In genomic region chr1:8097908-8098307, GRCh38 we compare ENCODE assay signal across 9 cellular contexts.
DNase-seq lines count a peak whose midpoint lies in the region; ATAC-seq and TF ChIP-seq lines count a peak whose summit lies in the region.
"Had no signal": no experiment of that assay in that cellular context is flagged by ENCODE, and none has a peak within 500 bp of the region (broad histone marks: within the 10 kb centered on the region; RNA-seq: fewer than 3 reads in every experiment).

No MANE protein-coding gene starts in this region.

- H3K27ac Mint-ChIP-seq in activated T-helper 17 cell treated with anti-CD3 and anti-CD28 coated beads, Interleukin-2, amount 50 U/mL, for 72 hours = peak overlapping the region; percentile 94

- H3K27ac ChIP-seq in heart left ventricle = peak overlapping the region in 8 of 12 donors; percentile 28 to 84 (median 60)
- peak overlapping the region; percentile 69 for H3K27ac ChIP-seq in lower lobe of right lung
- peak overlapping the region; percentile 86 to 90 for H3K27ac ChIP-seq in uterus

- H3K9me3 ChIP-seq in heart left ventricle (no peaks in the 10 kb centered on the region), lower lobe of right lung (no peaks in the 10 kb centered on the region), uterus (no peaks in the 10 kb centered on the region)

- H3K36me3 ChIP-seq in heart left ventricle (no peaks in the 10 kb centered on the region), lower lobe of right lung (no peaks in the 10 kb centered on the region), uterus (no peaks in the 10 kb centered on the region)

- 64 to 82% (median 77%) methylated on average over 5 of the region's 5 CpGs for WGBS in heart left ventricle, 4 donors

- no peaks in the 10 kb centered on the region for H3K27me3 Mint-ChIP-seq in activated T-helper 17 cell treated with anti-CD3 and anti-CD28 coated beads, Interleukin-2, amount 50 U/mL, for 72 hours

- no peak for DNase-seq in heart left ventricle
- DNase-seq in left cardiac atrium = no peak
- no peak for DNase-seq in lower lobe of right lung
- no peak for DNase-seq in uterus
- no peak for DNase-seq in epidermal melanocyte (ENCODE audit: insufficient read length, low spot score)
- DNase-seq in hippocampal formation (lab: John Stamatoyannopoulos, UW) = no peak
- DNase-seq in SIG-M5 (lab: John Stamatoyannopoulos, UW) = no peak
- DNase-seq: activated CD4-positive, CD25-positive, alpha-beta regulatory T cell had no signal

- H3K4me1 ChIP-seq in heart left ventricle = peaks cover 0 to 44% (median 15%) of the 10 kb centered on the region in 12 donors
- H3K4me1 ChIP-seq in lower lobe of right lung = peaks cover 41% of the 10 kb centered on the region
- peaks cover 5 to 6% of the 10 kb centered on the region in 2 donors for H3K4me1 ChIP-seq in uterus

- H3K9me3 Mint-ChIP-seq in activated T-helper 17 cell treated with anti-CD3 and anti-CD28 coated beads, Interleukin-2, amount 50 U/mL, for 72 hours = no peaks in the 10 kb centered on the region

- H3K4me3 ChIP-seq in heart left ventricle (no peak overlapping the region), lower lobe of right lung (no peak overlapping the region), uterus (no peak overlapping the region)

- H3K27me3 ChIP-seq in heart left ventricle (no peaks in the 10 kb centered on the region), lower lobe of right lung (ENCODE audit: low read depth) (no peaks in the 10 kb centered on the region), uterus (no peaks in the 10 kb centered on the region)

- ATAC-seq in heart left ventricle = no peak
- no peak for ATAC-seq in left cardiac atrium
- no peak for ATAC-seq in activated T-helper 17 cell treated with anti-CD3 and anti-CD28 coated beads, Interleukin-2, amount 50 U/mL, for 72 hours (replicated peaks)
- no peak for ATAC-seq in lower lobe of right lung

- TF ChIP-seq POLR2A in heart left ventricle (IDR thresholded peaks at IDR 0.05) = no peak
- no peak for TF ChIP-seq POLR2A in uterus (IDR thresholded peaks at IDR 0.05)

- H3K4me1 Mint-ChIP-seq in activated T-helper 17 cell treated with anti-CD3 and anti-CD28 coated beads, Interleukin-2, amount 50 U/mL, for 72 hours = peaks cover 35% of the 10 kb centered on the region

- TF ChIP-seq CTCF in heart left ventricle (IDR thresholded peaks at IDR 0.05) (no peak), lower lobe of right lung (IDR thresholded peaks at IDR 0.05) (no peak), uterus (IDR thresholded peaks at IDR 0.05) (no peak)

- intact Hi-C loops in heart left ventricle (cut with DNase I) (no loop called here), left cardiac atrium (cut with DNase I) (no loop called here), lower lobe of right lung (cut with DNase I) (no loop called here), uterus (cut with DNase I; ENCODE audit: low total_unique reads) (no loop called here)

- H3K36me3 Mint-ChIP-seq in activated T-helper 17 cell treated with anti-CD3 and anti-CD28 coated beads, Interleukin-2, amount 50 U/mL, for 72 hours (ENCODE audit: low read depth) = no peaks in the 10 kb centered on the region

- H3K4me3 Mint-ChIP-seq in activated T-helper 17 cell treated with anti-CD3 and anti-CD28 coated beads, Interleukin-2, amount 50 U/mL, for 72 hours = peak overlapping the region; percentile 76
